Comparison of ENCODE assay signal across 8 cellular contexts in genomic region chr19:17766543-17767131, GRCh38. TPM values are rescaled to one million over a fixed set of nuclear protein-coding genes. Genes with fewer than 3 reads are reported as not detected.
DNase-seq lines count a peak whose midpoint lies in the region; ATAC-seq and TF ChIP-seq lines count a peak whose summit lies in the region.

No MANE protein-coding gene starts in this region.

- H3K4me1 Mint-ChIP-seq in Caco-2 (ENCODE audit: low read depth, unreplicated experiment): no peaks in the 10 kb centered on the region
- H3K4me1 Mint-ChIP-seq in stimulated activated memory B cell treated with anti-CD40 and anti-IgM and Interleukin-4, amounts not matched to agents 10 μg/mL and 1 μg/mL and 100 μg/mL, for 72 hours: peaks cover 34% of the 10 kb centered on the region

- H3K27ac Mint-ChIP-seq in Caco-2 (ENCODE audit: unreplicated experiment): no peak overlapping the region
- H3K27ac Mint-ChIP-seq in stimulated activated memory B cell treated with anti-CD40 and anti-IgM and Interleukin-4, amounts not matched to agents 10 μg/mL and 1 μg/mL and 100 μg/mL, for 72 hours: peak overlapping the region; percentile 37

- peak overlapping the region; percentile 57 for H2AFZ ChIP-seq in PC-3 (ENCODE audit: low read length)

- intact Hi-C loops in Caco-2 (cut with micrococcal nuclease; ENCODE audit: unreplicated experiment) (loop anchor here (1.0 to 5.0 kb wide), 2 partner anchors 89 kb away; no protein-coding TSS in a partner anchor), PC-3 (cut with micrococcal nuclease) (loop anchor here (1.0 kb wide), 1 partner anchor 62 kb away; no protein-coding TSS in a partner anchor)

- no peak overlapping the region for H3K27ac ChIP-seq in PC-3 (ENCODE audit: low read length)

- peak; percentile 83 for ATAC-seq in PC-3
- peak; percentile 80 for ATAC-seq in stimulated activated memory B cell treated with anti-CD40 and anti-IgM and Interleukin-4, amounts not matched to agents 10 μg/mL and 1 μg/mL and 100 μg/mL, for 72 hours
- no peak for ATAC-seq in HG03159 (IDR thresholded peaks at IDR 0.05; ENCODE audit: unreplicated experiment)
- no peak for ATAC-seq in GM19324 (IDR thresholded peaks at IDR 0.05; ENCODE audit: low FRiP score, unreplicated experiment)

- H3K9ac ChIP-seq in PC-3 (ENCODE audit: low read length): no peak overlapping the region

- no peaks in the 10 kb centered on the region for H3K4me1 ChIP-seq in Caco-2
- H3K4me1 ChIP-seq in PC-3 (ENCODE audit: insufficient read depth, low read length): peaks cover 9% of the 10 kb centered on the region

- H3K27me3 ChIP-seq in Caco-2 (replicated peaks; ENCODE audit: control insufficient read depth, insufficient read depth, low read length) (no peaks in the 10 kb centered on the region), PC-3 (ENCODE audit: low read length) (no peaks in the 10 kb centered on the region)

- H3K4me3 Mint-ChIP-seq in Caco-2 (ENCODE audit: unreplicated experiment): peak overlapping the region; percentile 73
- peak overlapping the region; percentile 37 for H3K4me3 Mint-ChIP-seq in stimulated activated memory B cell treated with anti-CD40 and anti-IgM and Interleukin-4, amounts not matched to agents 10 μg/mL and 1 μg/mL and 100 μg/mL, for 72 hours

- CTCF ChIA-PET in Caco-2 (lab: Charles Lee) (interaction anchor here (0.6 to 1.7 kb wide), 23 partner anchors 8 to 633 kb away, joined by 3 to 20 read pairs (median 5); partner anchors contain the start of genes CCDC124, MAP1S, MVB12A and RPL18A), PC-3 (lab: Charles Lee) (interaction anchor here (0.5 to 1.3 kb wide), 11 partner anchors 19 to 658 kb away, joined by 3 to 11 read pairs (median 3); partner anchors contain the start of genes MAP1S, PGLS and RPL18A)

- H3K4me3 ChIP-seq in Caco-2 (ENCODE audit: low read depth, low read length): peak overlapping the region; percentile 28
- H3K4me3 ChIP-seq in PC-3 (ENCODE audit: low read length): peak overlapping the region; percentile 52
- peak overlapping the region; percentile 5 to 28 for H3K4me3 ChIP-seq in cardiac fibroblast (replicated peaks in 1 of 2; ENCODE audit: low read depth in 2 of 2, low read length in 2 of 2)

- H3K36me3 ChIP-seq in Caco-2 (ENCODE audit: control insufficient read depth, insufficient read depth, low read length) (no peaks in the 10 kb centered on the region), PC-3 (ENCODE audit: low read depth, low read length) (no peaks in the 10 kb centered on the region)

- peak; percentile 86 to 88 for DNase-seq in Caco-2
- DNase-seq in HS-27A (ENCODE audit: low read depth): peak; percentile 55
- DNase-seq in PC-3: peak; percentile 90
- peak; percentile 87 to 91 for DNase-seq in cardiac fibroblast (ENCODE audit: low read depth in 2 of 2)
- peak; percentile 83 for DNase-seq in kidney glomerular epithelial cell (lab: John Stamatoyannopoulos, UW)

- no peaks in the 10 kb centered on the region for H3K27me3 Mint-ChIP-seq in Caco-2 (ENCODE audit: insufficient read depth, unreplicated experiment)
- H3K27me3 Mint-ChIP-seq in stimulated activated memory B cell treated with anti-CD40 and anti-IgM and Interleukin-4, amounts not matched to agents 10 μg/mL and 1 μg/mL and 100 μg/mL, for 72 hours: no peaks in the 10 kb centered on the region

- no peaks in the 10 kb centered on the region for H3K79me2 ChIP-seq in PC-3 (ENCODE audit: low read length)

- no peaks in the 10 kb centered on the region for H4K20me1 ChIP-seq in PC-3 (ENCODE audit: low read length)

- no peaks in the 10 kb centered on the region for H3K36me3 Mint-ChIP-seq in Caco-2 (ENCODE audit: insufficient read depth, unreplicated experiment)
- H3K36me3 Mint-ChIP-seq in stimulated activated memory B cell treated with anti-CD40 and anti-IgM and Interleukin-4, amounts not matched to agents 10 μg/mL and 1 μg/mL and 100 μg/mL, for 72 hours: peaks cover 57% of the 10 kb centered on the region

- no TSS peak for BruUV-seq in Caco-2 (replicated peaks; lab: Mats Ljungman, UMichigan)
- no TSS peak for BruUV-seq in PC-3 (replicated peaks; lab: Mats Ljungman, UMichigan)

- H3F3A ChIP-seq in PC-3 (ENCODE audit: low read length, unreplicated experiment): no peaks in the 10 kb centered on the region

- H3K4me2 ChIP-seq in PC-3 (ENCODE audit: low read length): peak overlapping the region; percentile 76

- H3K9me3 ChIP-seq in Caco-2: no peaks in the 10 kb centered on the region
- no peaks in the 10 kb centered on the region for H3K9me3 ChIP-seq in PC-3 (ENCODE audit: low read length)

- H3K9me2 ChIP-seq in PC-3 (replicated peaks; ENCODE audit: low read length): no peaks in the 10 kb centered on the region

- no peaks in the 10 kb centered on the region for H3K9me3 Mint-ChIP-seq in Caco-2 (ENCODE audit: unreplicated experiment)
- no peaks in the 10 kb centered on the region for H3K9me3 Mint-ChIP-seq in stimulated activated memory B cell treated with anti-CD40 and anti-IgM and Interleukin-4, amounts not matched to agents 10 μg/mL and 1 μg/mL and 100 μg/mL, for 72 hours

- TF ChIP-seq CTCF in Caco-2 (IDR thresholded peaks at IDR 0.05; ENCODE audit: insufficient read depth in 1 of 2, low read depth in 1 of 2, low read length in 1 of 2, severe bottlenecking in 1 of 2, unreplicated experiment in 1 of 2) (peak; percentile 69 to 90), PC-3 (conservative IDR thresholded peaks at IDR 0.05; ENCODE audit: low read depth, low read length) (peak; percentile 95), cardiac fibroblast (IDR thresholded peaks at IDR 0.05; ENCODE audit: low read depth, low read length) (peak; percentile 99)

- POLR2A ChIA-PET in Caco-2 (lab: Charles Lee): interaction anchor here (0.5 to 0.9 kb wide), 2 partner anchors 93 to 100 kb away, joined by 5 to 6 read pairs; partner anchors contain the start of gene RPL18A
- POLR2A ChIA-PET in PC-3 (lab: Charles Lee; ENCODE audit: unreplicated experiment): no interaction called here

RNA-seq across cellular contexts. Expression of gene FCHO1, which starts 15.4 kb away (rescaled TPM):
- total RNA-seq in Caco-2 (2022): 0.35 and 0.39 TPM in 2 replicates
- 21.0 and 29.5 TPM in 2 replicates for total RNA-seq in PC-3 (2014; rRNA removed)

RNA-seq across cellular contexts. Expression of gene B3GNT3, which starts 28.3 kb away (rescaled TPM):
- total RNA-seq in Caco-2 (2022): 2.8 and 4.6 TPM in 2 replicates
- total RNA-seq in PC-3 (2014; rRNA removed): 39.5 and 41.7 TPM in 2 replicates

RNA-seq across cellular contexts. Expression of gene MAP1S, which starts 47.4 kb away (rescaled TPM):
- total RNA-seq in Caco-2 (2022) (51.4 and 58.2 TPM in 2 replicates), PC-3 (2014; rRNA removed) (25.4 and 30.2 TPM in 2 replicates)

RNA-seq across cellular contexts. Expression of gene INSL3, which starts 54.7 kb away (rescaled TPM):
- total RNA-seq in Caco-2 (2022) (not detected in 2 replicates), PC-3 (2014; rRNA removed) (not detected in 2 replicates)

Comparison
In these comparisons a context has a peak if more than half of its experiments do, and no peak if none do; other contexts are left out.
1. ATAC-seq: peak in PC-3 (single experiment) and stimulated activated memory B cell treated with anti-CD40 and anti-IgM and Interleukin-4, amounts not matched to agents 10 μg/mL and 1 μg/mL and 100 μg/mL, for 72 hours (single experiment); none in HG03159 (single experiment) and GM19324 (single experiment).
2. RNA of gene FCHO1, which starts 15.4 kb away (total RNA-seq): 21.0 to 29.5 TPM in PC-3; 0.35 to 0.39 TPM in Caco-2; every median in the first group is over 10 times any median in the second.
3. Peak in every context shown above with its lines, with median percentiles within 50 percentile points of each other: DNase-seq, H3K4me3 ChIP-seq and CTCF ChIP-seq.